Comparison of ENCODE assay signal across 16 cellular contexts in the genomic region with DNA sequence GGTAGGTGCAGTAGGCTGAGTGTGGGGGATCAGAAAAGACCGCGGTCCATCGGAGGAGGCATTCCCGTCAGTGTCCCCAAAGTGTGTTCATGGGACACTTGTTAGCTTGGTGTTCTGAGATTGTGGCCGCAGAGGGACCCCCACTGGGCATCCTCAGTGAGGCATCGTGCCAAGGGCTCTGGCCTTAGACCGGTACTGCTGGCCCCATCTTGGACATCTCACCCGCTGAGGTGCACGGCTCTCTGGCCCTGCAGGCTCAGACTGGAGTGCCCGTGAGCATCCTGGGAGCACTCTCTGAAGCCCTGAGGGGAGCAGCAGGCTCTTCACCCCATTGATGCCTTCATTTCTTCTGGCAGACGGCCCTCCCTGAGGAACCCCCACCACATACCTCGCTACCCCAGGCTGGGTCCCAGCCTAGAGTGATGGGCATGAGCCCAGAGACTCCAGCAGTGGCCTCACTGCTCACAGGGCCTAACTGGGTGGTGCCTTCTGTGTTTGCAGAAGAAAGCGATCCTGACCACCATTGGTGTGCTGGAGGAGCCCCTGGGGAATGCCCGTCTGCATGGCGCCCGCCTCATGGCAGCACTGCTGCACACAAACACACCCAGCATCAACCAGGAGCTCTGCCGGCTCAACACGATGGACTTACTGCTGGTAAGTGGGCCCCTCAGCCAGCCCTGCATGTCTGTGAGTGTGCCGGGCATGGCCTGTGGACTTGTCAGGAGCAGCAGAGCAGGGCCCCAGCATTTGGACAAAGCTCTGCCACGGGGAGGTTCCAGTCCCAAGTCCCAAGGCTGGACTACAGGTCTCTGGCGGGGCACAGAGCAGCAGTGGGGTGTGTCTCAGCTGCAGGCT. TPM values are rescaled to one million over a fixed set of nuclear protein-coding genes. Genes with fewer than 3 reads are reported as not detected.
DNase-seq lines count a peak whose midpoint lies in the region; ATAC-seq and TF ChIP-seq lines count a peak whose summit lies in the region.
"Had no signal": no experiment of that assay in that cellular context is flagged by ENCODE, and none has a peak within 500 bp of the region (broad histone marks: within the 10 kb centered on the region; RNA-seq: fewer than 3 reads in every experiment).

No MANE protein-coding gene starts in this region.

- H3K9me2 ChIP-seq in PC-9 (ENCODE audit: insufficient read depth), result no peaks in the 10 kb centered on the region

- no peak overlapping the region for H3K4me2 ChIP-seq in PC-9
- H3K4me2 ChIP-seq: BLaER1 had no signal

- H3K36me3 ChIP-seq in Panc1 (ENCODE audit: control insufficient read depth, insufficient read depth, low read length) (peaks cover 3% of the 10 kb centered on the region), PC-9 (ENCODE audit: low read depth) (peaks cover 33% of the 10 kb centered on the region)

- peaks cover 6% of the 10 kb centered on the region for H3K4me1 Mint-ChIP-seq in stimulated activated effector memory CD8-positive, alpha-beta T cell treated with anti-CD3 and anti-CD28 coated beads, Interleukin-12 subunit alpha, Interleukin-12 subunit beta, amount 100 ng/mL, for 72 hours

- no peak overlapping the region for H2AFZ ChIP-seq in PC-9

- H3K36me3 Mint-ChIP-seq in stimulated activated effector memory CD8-positive, alpha-beta T cell treated with anti-CD3 and anti-CD28 coated beads, Interleukin-12 subunit alpha, Interleukin-12 subunit beta, amount 100 ng/mL, for 72 hours, result peaks cover 98% of the 10 kb centered on the region

- H3K27me3 ChIP-seq in Panc1 (ENCODE audit: control insufficient read depth, insufficient read depth, low read length) (no peaks in the 10 kb centered on the region), PC-9 (ENCODE audit: insufficient read depth, low read depth) (no peaks in the 10 kb centered on the region)
- H3K27me3 ChIP-seq: BLaER1 had no signal

- H3K4me3 ChIP-seq in Panc1 (ENCODE audit: low read depth in 2 of 2, low read length in 2 of 2) (no peak overlapping the region), PC-9 (no peak overlapping the region)
- H3K4me3 ChIP-seq: BLaER1, HAP-1 had no signal

- no peaks in the 10 kb centered on the region; the same call in 1 of the 2 replicates for H3K79me2 ChIP-seq in PC-9 (ENCODE audit: low read depth)

- BruUV-seq in Panc1 (replicated peaks; lab: Mats Ljungman, UMichigan) (no TSS peak), PC-9 (replicated peaks; lab: Mats Ljungman, UMichigan) (no TSS peak)

- in situ Hi-C loops in Panc1 (cut with HindIII; ENCODE audit: low pct_unique_long_range_greater_than_20kb, low sequenced_read_pairs), result no loop called here

- H3K9me3 ChIP-seq in Panc1 (ENCODE audit: control insufficient read depth, insufficient read depth, low read depth, low read length) (no peaks in the 10 kb centered on the region), PC-9 (ENCODE audit: insufficient read depth, low read depth) (no peaks in the 10 kb centered on the region)
- H3K9me3 ChIP-seq: BLaER1, Caco-2, HAP-1 had no signal

- H3K27ac ChIP-seq in Panc1 (ENCODE audit: low read length) (no peak overlapping the region), PC-9 (no peak overlapping the region)
- H3K27ac ChIP-seq: BLaER1 had no signal

- no peaks in the 10 kb centered on the region for H3K9me3 Mint-ChIP-seq in stimulated activated effector memory CD8-positive, alpha-beta T cell treated with anti-CD3 and anti-CD28 coated beads, Interleukin-12 subunit alpha, Interleukin-12 subunit beta, amount 100 ng/mL, for 72 hours
- H3K9me3 Mint-ChIP-seq: CD8-positive, alpha-beta memory T cell had no signal

- intact Hi-C loops in Right ventricle myocardium inferior (cut with DNase I) (no loop called here), left cardiac atrium (cut with DNase I) (no loop called here), Panc1 (cut with micrococcal nuclease; ENCODE audit: unreplicated experiment) (no loop called here), PC-9 (cut with micrococcal nuclease; ENCODE audit: unreplicated experiment) (no loop called here)

- POLR2A ChIA-PET in Panc1 (lab: Charles Lee) (no interaction called here), PC-9 (lab: Charles Lee; ENCODE audit: unreplicated experiment) (no interaction called here)

- peak; percentile 56 for DNase-seq in Right ventricle myocardium inferior (ENCODE audit: missing footprints)
- DNase-seq in left cardiac atrium, result no peak
- DNase-seq in Panc1 (ENCODE audit: low read depth, low spot score), result no peak
- peak; percentile 41 for DNase-seq in islet precursor cell
- DNase-seq in stimulated activated effector memory CD8-positive, alpha-beta T cell treated with anti-CD3 and anti-CD28 coated beads, Interleukin-12 subunit alpha, Interleukin-12 subunit beta, amount 100 ng/mL, for 72 hours (ENCODE audit: low spot score in 2 of 2), result no peak
- DNase-seq in NCI-H2227 (lab: John Stamatoyannopoulos, UW; ENCODE audit: unreplicated experiment), result no peak
- DNase-seq in PC-9, result no peak
- DNase-seq: 8988T; AML-193; Caco-2; CD8-positive, alpha-beta memory T cell; DMS53; GF-D8 had no signal

- H3K4me1 ChIP-seq in Panc1 (ENCODE audit: control insufficient read depth, insufficient read depth, low read length) (no peaks in the 10 kb centered on the region), PC-9 (replicated peaks; ENCODE audit: insufficient read depth) (no peaks in the 10 kb centered on the region)
- H3K4me1 ChIP-seq: BLaER1, Caco-2, HAP-1 had no signal

- H3K27ac Mint-ChIP-seq in stimulated activated effector memory CD8-positive, alpha-beta T cell treated with anti-CD3 and anti-CD28 coated beads, Interleukin-12 subunit alpha, Interleukin-12 subunit beta, amount 100 ng/mL, for 72 hours, result peak overlapping the region; percentile 32

- ATAC-seq in Right ventricle myocardium inferior (no peak), left cardiac atrium (no peak), Panc1 (0 out of 2 replicates have a peak, but pooled peaks have one; percentile 33), GM19328 (IDR thresholded peaks at IDR 0.05; ENCODE audit: unreplicated experiment) (no peak)
- no peak for ATAC-seq in stimulated activated effector memory CD8-positive, alpha-beta T cell treated with anti-CD3 and anti-CD28 coated beads, Interleukin-12 subunit alpha, Interleukin-12 subunit beta, amount 100 ng/mL, for 72 hours

- no peak overlapping the region for H3K4me3 Mint-ChIP-seq in stimulated activated effector memory CD8-positive, alpha-beta T cell treated with anti-CD3 and anti-CD28 coated beads, Interleukin-12 subunit alpha, Interleukin-12 subunit beta, amount 100 ng/mL, for 72 hours
- H3K4me3 Mint-ChIP-seq: CD8-positive, alpha-beta memory T cell had no signal

- no peak for TF ChIP-seq CTCF in Panc1 (IDR thresholded peaks at IDR 0.05)
- TF ChIP-seq CTCF in PC-9 (conservative IDR thresholded peaks at IDR 0.05), result no peak

- CTCF ChIA-PET in Panc1 (lab: Charles Lee), result no interaction called here
- CTCF ChIA-PET in PC-9 (lab: Charles Lee), result no interaction called here

- peaks cover 21% of the 10 kb centered on the region for H3F3A ChIP-seq in PC-9 (ENCODE audit: insufficient read depth, low read depth)

- peaks cover 13% of the 10 kb centered on the region for H4K20me1 ChIP-seq in PC-9 (ENCODE audit: insufficient read depth)
- H4K20me1 ChIP-seq: BLaER1 had no signal

RNA-seq across cellular contexts. Expression of gene SBF1, which starts 51.6 kb away (rescaled TPM):
- 47.7 TPM for total RNA-seq in Right ventricle myocardium inferior
- 10 to 100 TPM; 44.9 to 54.4 TPM for total RNA-seq in left cardiac atrium
- total RNA-seq in Panc1 (2021; ENCODE audit: unreplicated experiment), result 59.2 TPM
- 52.8 TPM for polyA plus RNA-seq in Panc1 (2012; ENCODE audit: insufficient read length)
- 85.2 and 104 TPM in 2 replicates for total RNA-seq in PC-9 (2021)

RNA-seq across cellular contexts. Expression of gene ADM2, which starts 58.2 kb away (rescaled TPM):
- not detected for total RNA-seq in Right ventricle myocardium inferior
- under 1 TPM; 0.15 to 0.52 TPM for total RNA-seq in left cardiac atrium
- 3.9 TPM for total RNA-seq in Panc1 (2021; ENCODE audit: unreplicated experiment)
- 9.3 TPM for polyA plus RNA-seq in Panc1 (2012; ENCODE audit: insufficient read length)
- total RNA-seq in PC-9 (2021), result 7.2 and 10.5 TPM in 2 replicates

Comparison
In these comparisons a context has a peak if more than half of its experiments do, and no peak if none do; other contexts are left out.
1. DNase-seq: peak in Right ventricle myocardium inferior (single experiment) and islet precursor cell (single experiment); none in left cardiac atrium (single experiment), Panc1 (single experiment), stimulated activated effector memory CD8-positive, alpha-beta T cell treated with anti-CD3 and anti-CD28 coated beads, Interleukin-12 subunit alpha, Interleukin-12 subunit beta, amount 100 ng/mL, for 72 hours (0 of 2), NCI-H2227 (single experiment) and PC-9 (0 of 2).